In the genomic region with DNA sequence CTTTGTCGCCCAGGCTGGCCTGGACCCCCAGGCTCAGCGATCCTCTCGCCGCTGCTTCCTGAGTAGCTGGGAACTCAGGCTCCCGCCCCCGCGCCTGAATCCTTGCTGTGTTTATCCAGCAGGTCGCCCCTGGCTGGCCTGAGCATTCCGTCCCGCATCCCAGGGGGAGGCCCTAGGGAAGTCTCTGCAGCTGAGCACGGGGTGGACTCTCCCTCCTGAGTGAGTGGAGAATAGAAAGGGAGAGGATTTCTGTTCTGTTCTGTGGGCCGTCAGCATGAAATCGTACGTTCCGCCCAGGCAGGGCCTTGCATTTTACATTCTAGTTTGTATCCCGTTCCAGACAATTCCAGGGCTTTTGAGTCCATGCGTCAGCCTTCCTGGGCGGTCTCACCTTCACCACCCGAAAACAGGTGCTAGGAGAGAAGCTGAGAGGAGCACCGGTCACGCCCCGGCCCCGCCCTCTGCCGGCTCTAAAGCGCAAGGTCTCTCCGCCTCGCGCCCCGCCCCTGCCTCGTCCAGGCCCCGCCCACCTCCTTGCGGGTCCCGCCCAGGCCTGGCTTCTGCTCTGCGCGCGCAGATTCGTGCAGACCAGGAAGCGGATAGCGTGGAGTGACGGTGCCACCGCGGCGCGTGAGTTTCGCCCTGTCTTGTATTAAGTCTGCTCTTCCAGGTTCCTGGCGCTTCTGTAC, we compare ENCODE assay signal across 1 cellular context.
TF ChIP-seq lines count a peak whose summit lies in the region.

A gene (plus strand): TSS at position 586 of the 689 bp plus-strand sequence. CDS start 15,285 bp downstream, outside the sequence.

TF ChIP-seq in H1, 55 proteins besides CTCF, POLR2A, EP300 and RAD21:
- TF ChIP-seq TBP (IDR thresholded peaks at IDR 0.05; ENCODE audit: low read depth, low read length) (peak; percentile 32; the same call in 1 of the 2 replicates), RBBP5 (IDR thresholded peaks at IDR 0.05; ENCODE audit: borderline replicate concordance, low read depth, low read length) (peak; percentile 64; the same call in 1 of the 2 replicates), POLR2AphosphoS5 (IDR thresholded peaks at IDR 0.05; ENCODE audit: low read depth, low read length) (peak; percentile 61; the same call in 1 of the 2 replicates), EGR1 (IDR thresholded peaks at IDR 0.05; ENCODE audit: borderline replicate concordance, low read depth, low read length) (peak; percentile 62; the same call in 1 of the 2 replicates), TAF7 (optimal IDR thresholded peaks at IDR 0.05; ENCODE audit: borderline replicate concordance, low read depth, low read length) (no peak), SIN3A (conservative IDR thresholded peaks at IDR 0.05 in 1 of 2, IDR thresholded peaks at IDR 0.05 in 1 of 2; ENCODE audit: low read depth in 1 of 2, low read length in 2 of 2) (peak; percentile 21 to 60; a peak in 1 of 4 replicates), FOSL1 (IDR thresholded peaks at IDR 0.05; ENCODE audit: insufficient read depth, low read depth, low read length) (no peak), BACH1 (IDR thresholded peaks at IDR 0.05; ENCODE audit: low read length) (no peak), NANOG (IDR thresholded peaks at IDR 0.05; ENCODE audit: insufficient read depth, low read depth, low read length, poor library complexity, severe bottlenecking) (no peak), KDM1A (IDR thresholded peaks at IDR 0.05; ENCODE audit: borderline replicate concordance, low read length) (no peak), SP4 (IDR thresholded peaks at IDR 0.05; ENCODE audit: low read length) (0 out of 2 replicates have a peak, but pooled peaks have one; percentile 66), SIX5 (IDR thresholded peaks at IDR 0.05; ENCODE audit: low read depth, low read length) (no peak), CBX5 (IDR thresholded peaks at IDR 0.05; ENCODE audit: low read depth, low read length) (no peak), NRF1 (IDR thresholded peaks at IDR 0.05; ENCODE audit: low read depth, low read length) (peak; percentile 32; the same call in 1 of the 2 replicates), EZH2 (IDR thresholded peaks at IDR 0.05; ENCODE audit: low read depth, low read length, severe bottlenecking) (no peak), BRCA1 (IDR thresholded peaks at IDR 0.05; ENCODE audit: low read depth, low read length) (no peak), SUZ12 (IDR thresholded peaks at IDR 0.05; ENCODE audit: low read length) (no peak), CREB1 (IDR thresholded peaks at IDR 0.05) (no peak; the same call in 1 of the 2 replicates), RFX5 (IDR thresholded peaks at IDR 0.05; ENCODE audit: borderline replicate concordance, low read depth, low read length) (no peak), KDM4A (IDR thresholded peaks at IDR 0.05; ENCODE audit: low read depth, low read length, severe bottlenecking) (no peak), ASH2L (IDR thresholded peaks at IDR 0.05; ENCODE audit: low read length) (peak; percentile 33), TAF1 (IDR thresholded peaks at IDR 0.05; ENCODE audit: low read depth, low read length) (peak; percentile 57), GABPA (IDR thresholded peaks at IDR 0.05; ENCODE audit: borderline replicate concordance, insufficient read depth, low read length) (no peak), HDAC2 (IDR thresholded peaks at IDR 0.05; ENCODE audit: borderline replicate concordance in 1 of 2, low read depth in 2 of 2, low read length in 2 of 2) (no peak), HDAC6 (IDR thresholded peaks at IDR 0.05; ENCODE audit: low read depth, low read length) (no peak), SP1 (IDR thresholded peaks at IDR 0.05; ENCODE audit: low read depth, low read length) (peak; percentile 23; the same call in 1 of the 2 replicates)
- TF ChIP-seq, protein P1, sequence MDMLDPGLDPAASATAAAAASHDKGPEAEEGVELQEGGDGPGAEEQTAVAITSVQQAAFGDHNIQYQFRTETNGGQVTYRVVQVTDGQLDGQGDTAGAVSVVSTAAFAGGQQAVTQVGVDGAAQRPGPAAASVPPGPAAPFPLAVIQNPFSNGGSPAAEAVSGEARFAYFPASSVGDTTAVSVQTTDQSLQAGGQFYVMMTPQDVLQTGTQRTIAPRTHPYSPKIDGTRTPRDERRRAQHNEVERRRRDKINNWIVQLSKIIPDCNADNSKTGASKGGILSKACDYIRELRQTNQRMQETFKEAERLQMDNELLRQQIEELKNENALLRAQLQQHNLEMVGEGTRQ (IDR thresholded peaks at IDR 0.05; ENCODE audit: low read length), result no peak
- TF ChIP-seq, protein P2, sequence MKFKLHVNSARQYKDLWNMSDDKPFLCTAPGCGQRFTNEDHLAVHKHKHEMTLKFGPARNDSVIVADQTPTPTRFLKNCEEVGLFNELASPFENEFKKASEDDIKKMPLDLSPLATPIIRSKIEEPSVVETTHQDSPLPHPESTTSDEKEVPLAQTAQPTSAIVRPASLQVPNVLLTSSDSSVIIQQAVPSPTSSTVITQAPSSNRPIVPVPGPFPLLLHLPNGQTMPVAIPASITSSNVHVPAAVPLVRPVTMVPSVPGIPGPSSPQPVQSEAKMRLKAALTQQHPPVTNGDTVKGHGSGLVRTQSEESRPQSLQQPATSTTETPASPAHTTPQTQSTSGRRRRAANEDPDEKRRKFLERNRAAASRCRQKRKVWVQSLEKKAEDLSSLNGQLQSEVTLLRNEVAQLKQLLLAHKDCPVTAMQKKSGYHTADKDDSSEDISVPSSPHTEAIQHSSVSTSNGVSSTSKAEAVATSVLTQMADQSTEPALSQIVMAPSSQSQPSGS (IDR thresholded peaks at IDR 0.05; ENCODE audit: low read length), result no peak
- TF ChIP-seq, protein P3, sequence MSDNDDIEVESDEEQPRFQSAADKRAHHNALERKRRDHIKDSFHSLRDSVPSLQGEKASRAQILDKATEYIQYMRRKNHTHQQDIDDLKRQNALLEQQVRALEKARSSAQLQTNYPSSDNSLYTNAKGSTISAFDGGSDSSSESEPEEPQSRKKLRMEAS (IDR thresholded peaks at IDR 0.05), result peak; percentile 76
- TF ChIP-seq, protein P4, sequence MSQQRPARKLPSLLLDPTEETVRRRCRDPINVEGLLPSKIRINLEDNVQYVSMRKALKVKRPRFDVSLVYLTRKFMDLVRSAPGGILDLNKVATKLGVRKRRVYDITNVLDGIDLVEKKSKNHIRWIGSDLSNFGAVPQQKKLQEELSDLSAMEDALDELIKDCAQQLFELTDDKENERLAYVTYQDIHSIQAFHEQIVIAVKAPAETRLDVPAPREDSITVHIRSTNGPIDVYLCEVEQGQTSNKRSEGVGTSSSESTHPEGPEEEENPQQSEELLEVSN (IDR thresholded peaks at IDR 0.05), result 0 out of 2 replicates have a peak, but pooled peaks have one; percentile 48
TF ChIP-seq in H1: peak in this region for 12.
